Comparison of ENCODE assay signal across 8 cellular contexts in the genomic region with DNA sequence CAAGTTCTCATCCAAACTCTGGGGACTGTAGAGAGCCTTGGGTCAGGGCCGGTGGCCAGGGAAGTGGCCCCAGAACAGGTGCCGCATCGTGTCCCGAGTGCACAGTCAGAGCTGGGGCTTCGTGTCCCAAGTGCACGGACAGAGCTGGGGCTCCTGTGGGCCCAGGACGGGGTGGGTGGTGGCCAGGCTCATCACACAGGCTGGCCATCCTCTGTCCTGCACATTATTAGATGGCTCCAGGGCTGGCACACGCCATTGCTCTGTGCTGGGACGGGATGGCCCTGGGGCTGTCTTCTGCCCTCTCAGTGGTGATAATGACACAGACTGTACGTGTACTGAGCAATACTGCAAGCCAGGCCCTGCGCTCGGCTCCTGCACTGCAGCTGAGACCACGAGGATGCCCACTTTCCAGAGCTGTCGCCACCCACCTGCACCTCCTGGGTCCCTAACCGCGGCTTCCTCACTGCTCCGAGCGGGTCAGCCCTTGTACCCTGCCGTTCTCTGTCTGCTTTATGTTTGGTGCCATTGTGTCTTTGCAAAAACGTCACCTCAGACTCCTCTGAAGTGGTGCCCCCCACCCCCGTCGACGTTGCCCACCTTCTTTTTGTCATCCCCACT. TPM values are rescaled to one million over a fixed set of nuclear protein-coding genes. Genes with fewer than 3 reads are reported as not detected.
DNase-seq lines count a peak whose midpoint lies in the region; ATAC-seq and TF ChIP-seq lines count a peak whose summit lies in the region.

No MANE protein-coding gene starts in this region.

- no peaks in the 10 kb centered on the region for H3K9me3 Mint-ChIP-seq in neural progenitor cell

- peaks cover 7% of the 10 kb centered on the region for H3F3A ChIP-seq in neural progenitor cell (ENCODE audit: low read depth)

- peaks cover 59% of the 10 kb centered on the region for H3K79me2 ChIP-seq in neural progenitor cell (ENCODE audit: low read depth)

- peak overlapping the region; percentile 91 for H3K4me3 Mint-ChIP-seq in neural progenitor cell

- H3K4me3 ChIP-seq in BE2C (ENCODE audit: low read depth, low read length) (peak overlapping the region; percentile 80), MG63 (peak overlapping the region; percentile 84), duodenal mucosa (ENCODE audit: low read depth in 1 of 2, low read length in 2 of 2) (peak overlapping the region; percentile 79 to 89), neural progenitor cell (peak overlapping the region; percentile 77), thyroid gland (replicated peaks in 1 of 3) (peak overlapping the region in 1 of 3 donors; percentile 61)

- peaks cover 31% of the 10 kb centered on the region for H3K4me1 Mint-ChIP-seq in neural progenitor cell

- 78 to 81% methylated on average over 16 to 20 of the region's 23 CpGs for WGBS in thyroid gland, 2 donors

- H3K27me3 Mint-ChIP-seq in neural progenitor cell (ENCODE audit: insufficient read depth, low read depth) = peaks cover 26% of the 10 kb centered on the region

- no peak for TF ChIP-seq POLR2A in thyroid gland (IDR thresholded peaks at IDR 0.05)

- no peak for DNase-seq in BE2C
- DNase-seq in MG63 = no peak
- DNase-seq in neural progenitor cell (ENCODE audit: low spot score) = no peak
- DNase-seq in thyroid gland = no peak
- DNase-seq in glomerular visceral epithelial cell (ENCODE audit: extremely low spot score) = no peak
- DNase-seq in AG20443 (ENCODE audit: low spot score) = no peak

- H3K4me2 ChIP-seq in neural progenitor cell = peak overlapping the region; percentile 98

- H3K36me3 ChIP-seq in BE2C (no peaks in the 10 kb centered on the region), MG63 (peaks cover 10% of the 10 kb centered on the region), duodenal mucosa (ENCODE audit: control insufficient read depth in 1 of 2, insufficient read depth in 2 of 2, low read length in 2 of 2) (no peaks in the 10 kb centered on the region), neural progenitor cell (no peaks in the 10 kb centered on the region), thyroid gland (no peaks in the 10 kb centered on the region)

- H3K27ac ChIP-seq in duodenal mucosa (ENCODE audit: low read depth, low read length) (no peak overlapping the region), neural progenitor cell (no peak overlapping the region), thyroid gland (no peak overlapping the region)

- no peak overlapping the region for H3K27ac Mint-ChIP-seq in neural progenitor cell

- H3K27me3 ChIP-seq in BE2C = peaks cover 10% of the 10 kb centered on the region; the same call in 1 of the 2 replicates
- H3K27me3 ChIP-seq in MG63 = no peaks in the 10 kb centered on the region
- H3K27me3 ChIP-seq in duodenal mucosa (ENCODE audit: control insufficient read depth in 1 of 2, insufficient read depth in 2 of 2, low read length in 2 of 2) = no peaks in the 10 kb centered on the region
- peaks cover 37% of the 10 kb centered on the region for H3K27me3 ChIP-seq in neural progenitor cell
- no peaks in the 10 kb centered on the region for H3K27me3 ChIP-seq in thyroid gland

- H3K9ac ChIP-seq in duodenal mucosa (ENCODE audit: low read depth in 1 of 2, low read length in 2 of 2) (peak overlapping the region; percentile 81 to 85), neural progenitor cell (no peak overlapping the region)

- H3K9me3 ChIP-seq in BE2C (no peaks in the 10 kb centered on the region), MG63 (no peaks in the 10 kb centered on the region), duodenal mucosa (ENCODE audit: control insufficient read depth in 1 of 2, low read length in 2 of 2) (no peaks in the 10 kb centered on the region), neural progenitor cell (ENCODE audit: low read depth) (no peaks in the 10 kb centered on the region), thyroid gland (no peaks in the 10 kb centered on the region)

- TF ChIP-seq CTCF in BE2C (IDR thresholded peaks at IDR 0.05; ENCODE audit: low read depth, low read length) = no peak
- no peak for TF ChIP-seq CTCF in neural progenitor cell (IDR thresholded peaks at IDR 0.05)
- no peak for TF ChIP-seq CTCF in thyroid gland (IDR thresholded peaks at IDR 0.05)

- H2AFZ ChIP-seq in neural progenitor cell (replicated peaks) = no peak overlapping the region

- no peak for ATAC-seq in GM18867 (IDR thresholded peaks at IDR 0.05; ENCODE audit: unreplicated experiment)

- H3K4me1 ChIP-seq in BE2C (peaks cover 5% of the 10 kb centered on the region; the same call in 1 of the 2 replicates), duodenal mucosa (ENCODE audit: control insufficient read depth in 1 of 2, insufficient read depth in 2 of 2, low read length in 2 of 2) (peaks cover 52 to 61% of the 10 kb centered on the region in 2 donors), neural progenitor cell (peaks cover 17% of the 10 kb centered on the region), thyroid gland (peaks cover 38 to 56% of the 10 kb centered on the region in 2 donors)

- intact Hi-C loops in thyroid gland (cut with DNase I) = loop anchor here (10.0 kb wide), 1 partner anchor 347 kb away; a partner anchor contains a TSS

- H3K36me3 Mint-ChIP-seq in neural progenitor cell = no peaks in the 10 kb centered on the region

- H4K20me1 ChIP-seq in neural progenitor cell (ENCODE audit: low read depth) = peaks cover 63% of the 10 kb centered on the region

RNA-seq across cellular contexts. Expression of a gene that starts 1.9 kb away (rescaled TPM):
- polyA plus RNA-seq in BE2C (2012; ENCODE audit: insufficient read depth, insufficient read length, low read depth) = 168 TPM
- total RNA-seq in MG63 (2014; rRNA removed; shearing (Covaris generic); ENCODE audit: low replicate concordance) = 10.7 and 12.7 TPM in 2 replicates
- total RNA-seq in neural progenitor cell (ENCODE audit: low replicate concordance) (7.4 and 30.6 TPM in 2 replicates), thyroid gland (10 to 100 TPM in 2 of 4 donors, 1 to 10 TPM in 2; 9.2 to 19.7 (median 12.0) TPM)
